20 cellular contexts compared by ENCODE assay signal in the genomic region with DNA sequence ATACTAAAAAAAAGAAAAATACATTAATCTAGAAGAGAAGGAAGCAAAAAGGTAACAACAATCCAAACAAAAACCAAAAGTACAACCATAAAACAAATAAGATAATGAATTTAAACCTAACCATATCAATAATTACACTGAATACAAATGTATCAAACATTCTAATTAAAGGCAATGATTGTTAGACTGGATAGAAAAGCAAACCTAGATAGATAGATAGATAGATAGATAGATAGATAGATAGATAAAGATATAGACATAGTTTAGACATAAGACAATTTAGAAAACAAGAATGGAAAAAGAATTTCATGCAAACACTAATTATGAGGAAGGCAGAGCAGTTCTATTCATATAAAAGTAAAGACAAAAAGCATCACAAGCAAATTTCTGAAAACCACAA.
"Had no signal": no experiment of that assay in that cellular context is flagged by ENCODE, and none has a peak within 500 bp of the region (broad histone marks: within the 10 kb centered on the region; RNA-seq: fewer than 3 reads in every experiment).

No MANE protein-coding gene starts in this region.

- H3K27me3 ChIP-seq: adrenal gland had no signal

- H3K27me3 Mint-ChIP-seq: activated CD4-positive, alpha-beta memory T cell treated with anti-CD3 and anti-CD28 coated beads, Interleukin-2, amount 10 ng/mL, durations not matched to agents 7 days and 5 days; activated CD4-positive, alpha-beta T cell treated with anti-CD3 and anti-CD28 coated beads, Interleukin-2, amount 10 ng/mL, durations not matched to agents 7 days and 5 days; activated naive CD8-positive, alpha-beta T cell treated with anti-CD3 and anti-CD28 coated beads, Interleukin-2, amount 10 ng/mL, durations not matched to agents 7 days and 5 days; T-cell had no signal

- H3K27ac ChIP-seq: adrenal gland had no signal

- DNase-seq: activated CD4-positive, alpha-beta memory T cell treated with anti-CD3 and anti-CD28 coated beads, Interleukin-2, amount 10 ng/mL, durations not matched to agents 7 days and 5 days; activated CD4-positive, alpha-beta T cell treated with anti-CD3 and anti-CD28 coated beads, Interleukin-2, amount 10 ng/mL, durations not matched to agents 7 days and 5 days; activated CD4-positive, CD25-positive, alpha-beta regulatory T cell; activated naive CD4-positive, alpha-beta T cell treated with anti-CD3 and anti-CD28 coated beads, Interleukin-2, amount 50 U/mL, for 16 hours; activated naive CD8-positive, alpha-beta T cell treated with anti-CD3 and anti-CD28 coated beads, Interleukin-2, amount 10 ng/mL, durations not matched to agents 7 days and 5 days; activated T-cell treated with anti-CD3 and anti-CD28 coated beads for 4 hours; activated T-cell treated with anti-CD3 and anti-CD28 coated beads, Interleukin-2, amount 50 U/mL, for 48 hours; adrenal gland; anterior cingulate cortex; Kasumi-1; NCI-H1105; NCI-H1436; NCI-H1694 treated with DMSO at 0.1 percent for 48 hours; NCI-H2029 treated with DMSO at 0.1 percent for 48 hours; NCI-H345; NCI-H510A; NCI-H526 treated with DMSO at 0.1 percent for 48 hours; NCI-H82; SIG-M5; T-cell had no signal

- H3K36me3 ChIP-seq: adrenal gland had no signal

- H3K27ac Mint-ChIP-seq: activated CD4-positive, alpha-beta memory T cell treated with anti-CD3 and anti-CD28 coated beads, Interleukin-2, amount 10 ng/mL, durations not matched to agents 7 days and 5 days; activated CD4-positive, alpha-beta T cell treated with anti-CD3 and anti-CD28 coated beads, Interleukin-2, amount 10 ng/mL, durations not matched to agents 7 days and 5 days; activated naive CD8-positive, alpha-beta T cell treated with anti-CD3 and anti-CD28 coated beads, Interleukin-2, amount 10 ng/mL, durations not matched to agents 7 days and 5 days; T-cell had no signal

- H3K4me3 Mint-ChIP-seq: activated CD4-positive, alpha-beta memory T cell treated with anti-CD3 and anti-CD28 coated beads, Interleukin-2, amount 10 ng/mL, durations not matched to agents 7 days and 5 days; activated CD4-positive, alpha-beta T cell treated with anti-CD3 and anti-CD28 coated beads, Interleukin-2, amount 10 ng/mL, durations not matched to agents 7 days and 5 days; activated naive CD8-positive, alpha-beta T cell treated with anti-CD3 and anti-CD28 coated beads, Interleukin-2, amount 10 ng/mL, durations not matched to agents 7 days and 5 days; T-cell had no signal

- H3K4me1 ChIP-seq: adrenal gland had no signal

- H3K4me3 ChIP-seq: adrenal gland had no signal

- H3K9me3 ChIP-seq: adrenal gland had no signal

- ATAC-seq: T-cell had no signal

- H3K9me3 Mint-ChIP-seq: T-cell had no signal
